ENCODE assay signal across 14 cellular contexts in the genomic region with DNA sequence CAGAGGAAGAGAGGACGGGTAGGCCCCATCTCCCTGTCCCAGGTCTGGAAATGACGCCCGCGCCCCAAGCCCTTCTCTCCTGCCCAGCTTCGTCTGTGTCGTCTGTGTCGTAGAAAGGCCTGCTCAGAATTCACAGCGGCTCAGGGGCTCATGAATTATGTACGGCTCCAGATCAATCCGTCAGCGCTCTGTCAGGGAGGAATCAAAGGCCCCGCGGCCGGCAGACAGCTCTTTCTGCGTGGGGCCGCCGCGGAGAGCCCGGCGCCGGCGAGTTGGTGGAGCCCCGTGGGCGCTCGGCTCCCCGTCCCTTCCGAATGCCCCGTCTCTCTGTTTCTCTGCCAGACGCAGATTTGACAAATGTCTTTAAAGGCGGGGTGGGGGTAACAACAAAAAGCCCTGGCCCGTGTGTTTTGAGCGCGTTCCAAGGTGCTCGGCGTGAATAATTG.
DNase-seq lines count a peak whose midpoint lies in the region; ATAC-seq, FAIRE-seq and TF ChIP-seq lines count a peak whose summit lies in the region.
"Had no signal": no experiment of that assay in that cellular context is flagged by ENCODE, and none has a peak within 500 bp of the region (broad histone marks: within the 10 kb centered on the region; RNA-seq: fewer than 3 reads in every experiment).

No MANE protein-coding gene starts in this region.

- H3K4me3 ChIP-seq in kidney (ENCODE audit: low read length in 2 of 2) (no peak overlapping the region), osteoblast (ENCODE audit: insufficient read depth, low read length) (no peak overlapping the region), mucosa of descending colon (no peak overlapping the region), testis (no peak overlapping the region)
- H3K4me3 ChIP-seq: BLaER1 had no signal

- FAIRE-seq in kidney (lab: Jason Lieb, UNC) = no peak

- no peaks in the 10 kb centered on the region for H3K9me3 ChIP-seq in kidney (ENCODE audit: control insufficient read depth in 1 of 2, low read length in 2 of 2)
- no peaks in the 10 kb centered on the region for H3K9me3 ChIP-seq in osteoblast (ENCODE audit: low read depth, low read length)
- H3K9me3 ChIP-seq in mucosa of descending colon = no peaks in the 10 kb centered on the region
- no peaks in the 10 kb centered on the region for H3K9me3 ChIP-seq in testis

- TF ChIP-seq CTCF in kidney (IDR thresholded peaks at IDR 0.05; ENCODE audit: borderline replicate concordance, extremely low read depth, insufficient read depth) (no peak), osteoblast (IDR thresholded peaks at IDR 0.05; ENCODE audit: extremely low read depth, low read depth, low read length) (no peak), mucosa of descending colon (IDR thresholded peaks at IDR 0.05) (no peak), testis (IDR thresholded peaks at IDR 0.05) (no peak)

- no peaks in the 10 kb centered on the region for H3K4me1 ChIP-seq in kidney (ENCODE audit: control insufficient read depth in 1 of 2, insufficient read depth in 1 of 2, low read depth in 1 of 2, low read length in 2 of 2)
- no peaks in the 10 kb centered on the region for H3K4me1 ChIP-seq in osteoblast (ENCODE audit: insufficient read depth, low read length)
- no peaks in the 10 kb centered on the region for H3K4me1 ChIP-seq in mucosa of descending colon (ENCODE audit: low read depth)
- no peaks in the 10 kb centered on the region for H3K4me1 ChIP-seq in testis
- H3K4me1 ChIP-seq: BLaER1 had no signal

- intact Hi-C loops in kidney (cut with DNase I) = no loop called here
- intact Hi-C loops in mucosa of descending colon (cut with DNase I, micrococcal nuclease) = no loop called here
- intact Hi-C loops in testis (cut with DNase I; ENCODE audit: low total_unique reads) = no loop called here

- TF ChIP-seq POLR2A in testis (IDR thresholded peaks at IDR 0.05) = no peak

- no peak overlapping the region for H2AFZ ChIP-seq in osteoblast (ENCODE audit: low read length)

- H3K27me3 ChIP-seq in osteoblast (ENCODE audit: insufficient read depth, low read length) = peaks cover 71% of the 10 kb centered on the region
- H3K27me3 ChIP-seq in testis = no peaks in the 10 kb centered on the region
- H3K27me3 ChIP-seq: BLaER1 had no signal

- H4K20me1 ChIP-seq in osteoblast (ENCODE audit: insufficient read depth, low read length) = no peaks in the 10 kb centered on the region
- H4K20me1 ChIP-seq: BLaER1 had no signal

- no peak overlapping the region for H3K9ac ChIP-seq in kidney (ENCODE audit: low read length in 2 of 2)
- H3K9ac ChIP-seq: BLaER1 had no signal

- 39 to 41% methylated on average over 20 to 35 of the region's 35 CpGs for WGBS in testis, 2 donors

- H3K79me2 ChIP-seq in osteoblast (ENCODE audit: insufficient read depth, low read length) = no peaks in the 10 kb centered on the region

- no peak for ATAC-seq in mucosa of descending colon

- peak; percentile 44 for DNase-seq in COR-L47 (lab: John Stamatoyannopoulos, UW)
- DNase-seq in astrocyte of the hippocampus (ENCODE audit: low read depth, low spot score) = peak; percentile 22
- DNase-seq in kidney = peak; percentile 56
- DNase-seq in osteoblast (ENCODE audit: insufficient read length, low spot score, missing footprints) = peak; percentile 48
- no peak for DNase-seq in NCI-H2081 treated with DMSO at 0.1 percent for 48 hours (lab: John Stamatoyannopoulos, UW)
- no peak for DNase-seq in mucosa of descending colon
- no peak for DNase-seq in testis
- DNase-seq in NCI-H1105 treated with DMSO at 0.1 percent for 48 hours (lab: John Stamatoyannopoulos, UW) = no peak
- DNase-seq: Calu3, DMS 273 treated with DMSO at 0.1 percent for 48 hours, H9, IMR-90 had no signal

- no peak overlapping the region for H3K4me2 ChIP-seq in osteoblast (ENCODE audit: insufficient read depth, low read length)
- H3K4me2 ChIP-seq: BLaER1 had no signal

- no peaks in the 10 kb centered on the region for H3K36me3 ChIP-seq in kidney (ENCODE audit: control insufficient read depth in 1 of 2, insufficient read depth in 2 of 2, low read length in 2 of 2)
- no peaks in the 10 kb centered on the region for H3K36me3 ChIP-seq in osteoblast (ENCODE audit: insufficient read depth, low read length)
- no peaks in the 10 kb centered on the region for H3K36me3 ChIP-seq in mucosa of descending colon (ENCODE audit: low read depth)
- H3K36me3 ChIP-seq in testis (ENCODE audit: low read depth, missing control alignments) = no peaks in the 10 kb centered on the region

- H3K27ac ChIP-seq in kidney (ENCODE audit: low read depth in 2 of 2, low read length in 2 of 2) (no peak overlapping the region), osteoblast (ENCODE audit: low read depth, low read length) (no peak overlapping the region), testis (no peak overlapping the region)
- H3K27ac ChIP-seq: 22Rv1, BLaER1 had no signal

Comparison
In these comparisons a context has a peak if more than half of its experiments do, and no peak if none do; other contexts are left out.
1. DNase-seq: peak in COR-L47 (single experiment), astrocyte of the hippocampus (single experiment), kidney (single experiment) and osteoblast (single experiment); none in NCI-H2081 treated with DMSO at 0.1 percent for 48 hours (single experiment), mucosa of descending colon (0 of 3), testis (single experiment) and NCI-H1105 treated with DMSO at 0.1 percent for 48 hours (single experiment).